ENCODE assay signal across 12 cellular contexts in the genomic region with DNA sequence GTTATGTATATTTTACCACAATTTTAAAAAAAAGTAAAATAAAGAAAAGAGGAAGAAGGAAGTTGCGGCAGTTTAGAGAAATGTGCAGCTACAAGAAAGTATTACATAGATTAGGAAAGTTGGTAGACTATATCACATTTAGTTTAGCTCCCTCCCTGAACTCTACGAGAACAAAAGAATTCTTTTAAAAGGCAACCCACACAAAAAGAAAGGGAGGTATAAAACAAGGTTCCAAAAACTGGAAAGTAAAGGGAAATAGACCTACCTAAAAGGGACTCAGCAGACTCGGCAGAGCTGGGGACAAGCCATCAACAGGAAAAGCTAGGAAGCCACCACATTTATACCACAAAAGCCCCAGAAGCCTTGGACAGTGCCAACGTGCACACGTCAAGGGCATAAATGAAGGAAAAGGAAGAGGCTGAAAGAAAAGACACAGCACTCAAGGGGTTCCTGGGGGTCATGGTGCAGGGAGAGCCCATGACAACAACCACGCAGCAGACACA. TPM values are rescaled to one million over a fixed set of nuclear protein-coding genes. Genes with fewer than 3 reads are reported as not detected.
DNase-seq lines count a peak whose midpoint lies in the region; ATAC-seq and TF ChIP-seq lines count a peak whose summit lies in the region.
"Had no signal": no experiment of that assay in that cellular context is flagged by ENCODE, and none has a peak within 500 bp of the region (broad histone marks: within the 10 kb centered on the region; RNA-seq: fewer than 3 reads in every experiment).

No MANE protein-coding gene starts in this region.

- TF ChIP-seq CTCF in ascending aorta (IDR thresholded peaks at IDR 0.05) (no peak), neutrophil (IDR thresholded peaks at IDR 0.05) (no peak), progenitor cell of endocrine pancreas (IDR thresholded peaks at IDR 0.05; ENCODE audit: unreplicated experiment) (no peak)

- DNase-seq in GDM1 (lab: John Stamatoyannopoulos, UW) (peak; percentile 63), MV-4-11 (lab: John Stamatoyannopoulos, UW) (peak; percentile 81), ascending aorta (ENCODE audit: low spot score in 2 of 2) (no peak), progenitor cell of endocrine pancreas (ENCODE audit: low spot score, unreplicated experiment) (no peak), anterior cingulate cortex (lab: John Stamatoyannopoulos, UW) (no peak), NCI-H526 treated with DMSO at 0.1 percent for 48 hours (lab: John Stamatoyannopoulos, UW) (no peak)
- DNase-seq: activated CD4-positive, alpha-beta T cell treated with anti-CD3 and anti-CD28 coated beads for 1 hour; foreskin keratinocyte; NCI-H1092 treated with DMSO at 0.1 percent for 48 hours; stimulated activated CD4-positive, alpha-beta T cell treated with anti-CD3 and anti-CD28 coated beads, Interleukin-15, amount 100 ng/mL, for 24 hours had no signal

- peaks cover 14% of the 10 kb centered on the region for H3K36me3 Mint-ChIP-seq in progenitor cell of endocrine pancreas (ENCODE audit: insufficient read depth)

- H3K27me3 ChIP-seq in ascending aorta (no peaks in the 10 kb centered on the region), neutrophil (no peaks in the 10 kb centered on the region)
- H3K27me3 ChIP-seq: foreskin keratinocyte had no signal

- no peak for ATAC-seq in GM21619 (IDR thresholded peaks at IDR 0.05; ENCODE audit: unreplicated experiment)
- ATAC-seq: foreskin keratinocyte had no signal

- H3K27ac ChIP-seq in ascending aorta, result peak overlapping the region; percentile 47 to 82
- H3K27ac ChIP-seq in neutrophil, result peak overlapping the region; percentile 96
- H3K27ac ChIP-seq: foreskin keratinocyte had no signal

- H3K9me3 ChIP-seq in ascending aorta (no peaks in the 10 kb centered on the region), neutrophil (no peaks in the 10 kb centered on the region)

- H3K4me1 ChIP-seq in ascending aorta (peaks cover 26 to 52% of the 10 kb centered on the region in 2 donors), neutrophil (ENCODE audit: control insufficient read depth in 1 of 2, insufficient read depth in 1 of 2, low read depth in 1 of 2, low read length in 1 of 2) (peaks cover 69 to 76% of the 10 kb centered on the region in 2 experiments)
- H3K4me1 ChIP-seq: foreskin keratinocyte had no signal

- H3K27me3 Mint-ChIP-seq in progenitor cell of endocrine pancreas, result no peaks in the 10 kb centered on the region

- H3K4me1 Mint-ChIP-seq in progenitor cell of endocrine pancreas (ENCODE audit: low read depth), result peaks cover 19% of the 10 kb centered on the region

- no peak overlapping the region for H3K4me3 Mint-ChIP-seq in progenitor cell of endocrine pancreas (ENCODE audit: low read depth)

- no peaks in the 10 kb centered on the region for H3K9me3 Mint-ChIP-seq in progenitor cell of endocrine pancreas (ENCODE audit: low read depth)

- H3K4me3 ChIP-seq in ascending aorta, result no peak overlapping the region
- peak overlapping the region; percentile 54 to 59 for H3K4me3 ChIP-seq in neutrophil (ENCODE audit: low read depth in 1 of 2, low read length in 1 of 2)

- intact Hi-C loops in ascending aorta (cut with DNase I), result no loop called here

- no peak overlapping the region for H3K27ac Mint-ChIP-seq in progenitor cell of endocrine pancreas

- H3K36me3 ChIP-seq in ascending aorta, result peaks cover 40 to 44% of the 10 kb centered on the region in 2 donors
- peaks cover 61% of the 10 kb centered on the region for H3K36me3 ChIP-seq in neutrophil

RNA-seq across cellular contexts. Expression of a gene that starts 9.1 kb away (rescaled TPM):
- 61.9 TPM for total RNA-seq in ascending aorta
- total RNA-seq in progenitor cell of endocrine pancreas, result 34.5 and 37.2 TPM in 2 replicates

RNA-seq across cellular contexts. Expression of a gene that starts 9.4 kb away (rescaled TPM):
- total RNA-seq in ascending aorta, result 127 TPM
- 77.1 and 79.2 TPM in 2 replicates for total RNA-seq in progenitor cell of endocrine pancreas

RNA-seq across cellular contexts. Expression of a gene that starts 48.0 kb away (rescaled TPM):
- total RNA-seq in ascending aorta (85.6 TPM), progenitor cell of endocrine pancreas (117 and 118 TPM in 2 replicates)

RNA-seq across cellular contexts. Expression of a gene that starts 48.7 kb away (rescaled TPM):
- total RNA-seq in ascending aorta (57.4 TPM), progenitor cell of endocrine pancreas (223 and 235 TPM in 2 replicates)

Comparison
In these comparisons a context has a peak if more than half of its experiments do, and no peak if none do; other contexts are left out.
1. DNase-seq: peak in GDM1 (single experiment) and MV-4-11 (single experiment); none in ascending aorta (0 of 2), progenitor cell of endocrine pancreas (single experiment), anterior cingulate cortex (0 of 58) and NCI-H526 treated with DMSO at 0.1 percent for 48 hours (single experiment).
2. H3K4me3 ChIP-seq: peak in neutrophil (2 of 2); none in ascending aorta (0 of 2).